12 cellular contexts compared by ENCODE assay signal in genomic region chr2:199467462-199467822, GRCh38. TPM values are rescaled to one million over a fixed set of nuclear protein-coding genes. Genes with fewer than 3 reads are reported as not detected.
"Had no signal": no experiment of that assay in that cellular context is flagged by ENCODE, and none has a peak within 500 bp of the region (broad histone marks: within the 10 kb centered on the region; RNA-seq: fewer than 3 reads in every experiment).

No MANE protein-coding gene starts in this region.

- DNase-seq: activated CD4-positive, alpha-beta T cell treated with anti-CD3 and anti-CD28 coated beads, Interleukin-2, amount 50 U/mL, for 1 hour; activated CD4-positive, CD25-positive, alpha-beta regulatory T cell; activated CD8-positive, alpha-beta memory T cell treated with anti-CD3 and anti-CD28 coated beads for 24 hours; activated naive CD4-positive, alpha-beta T cell treated with anti-CD3 and anti-CD28 coated beads, Interleukin-2, amount 10 ng/mL, durations not matched to agents 7 days and 5 days; esophagus squamous epithelium; naive thymus-derived CD4-positive, alpha-beta T cell; stimulated activated CD4-positive, alpha-beta T cell treated with anti-CD3 and anti-CD28 coated beads, Interleukin-12 subunit alpha, Interleukin-12 subunit beta, amount 100 ng/mL, for 4 hours; T-helper 17 cell; uterus had no signal

- H3K27ac Mint-ChIP-seq: activated naive CD4-positive, alpha-beta T cell treated with anti-CD3 and anti-CD28 coated beads, Interleukin-2, amount 10 ng/mL, durations not matched to agents 7 days and 5 days; activated T-helper 17 cell treated with anti-CD3 and anti-CD28 coated beads, Interleukin-2, amount 50 U/mL, for 72 hours; stimulated activated effector memory CD8-positive, alpha-beta T cell treated with anti-CD3 and anti-CD28 coated beads, Interleukin-12 subunit alpha, Interleukin-12 subunit beta, amount 100 ng/mL, for 72 hours; T-helper 17 cell had no signal

- H3K4me2 ChIP-seq: hepatocyte had no signal

- H2AFZ ChIP-seq: hepatocyte had no signal

- H3K79me2 ChIP-seq: hepatocyte had no signal

- H3K9me3 Mint-ChIP-seq: activated naive CD4-positive, alpha-beta T cell treated with anti-CD3 and anti-CD28 coated beads, Interleukin-2, amount 10 ng/mL, durations not matched to agents 7 days and 5 days had no signal

- H3K27ac ChIP-seq: esophagus squamous epithelium, hepatocyte, uterus had no signal

- H3K9me3 ChIP-seq: esophagus squamous epithelium, uterus had no signal

- H3K4me3 ChIP-seq: esophagus squamous epithelium, hepatocyte, uterus had no signal

- H3K4me3 Mint-ChIP-seq: activated naive CD4-positive, alpha-beta T cell treated with anti-CD3 and anti-CD28 coated beads, Interleukin-2, amount 10 ng/mL, durations not matched to agents 7 days and 5 days; activated T-helper 17 cell treated with anti-CD3 and anti-CD28 coated beads, Interleukin-2, amount 50 U/mL, for 72 hours; stimulated activated effector memory CD8-positive, alpha-beta T cell treated with anti-CD3 and anti-CD28 coated beads, Interleukin-12 subunit alpha, Interleukin-12 subunit beta, amount 100 ng/mL, for 72 hours; T-helper 17 cell had no signal

- H3K36me3 ChIP-seq: esophagus squamous epithelium, uterus had no signal

RNA-seq across cellular contexts. Expression of gene SATB2, which starts 9.7 kb away (rescaled TPM):
- polyA plus RNA-seq: naive thymus-derived CD4-positive, alpha-beta T cell had no signal
